22 cellular contexts compared by ENCODE assay signal in genomic region chr2:44751754-44752479, GRCh38.
DNase-seq lines count a peak whose midpoint lies in the region; ATAC-seq and TF ChIP-seq lines count a peak whose summit lies in the region.
"Had no signal": no experiment of that assay in that cellular context is flagged by ENCODE, and none has a peak within 500 bp of the region (broad histone marks: within the 10 kb centered on the region; RNA-seq: fewer than 3 reads in every experiment).

No MANE protein-coding gene starts in this region.

- H3K4me1 ChIP-seq in GM23338 (ENCODE audit: insufficient read depth) (peaks cover 20% of the 10 kb centered on the region), Loucy (ENCODE audit: insufficient read depth, low read length, poor library complexity, severe bottlenecking) (peaks cover 31% of the 10 kb centered on the region), GM23248 (ENCODE audit: insufficient read depth) (no peaks in the 10 kb centered on the region)
- H3K4me1 ChIP-seq: foreskin keratinocyte, left lung, testis had no signal

- intact Hi-C loops in sciatic nerve (cut with DNase I), result no loop called here

- no peak overlapping the region for H3K27ac Mint-ChIP-seq in GM23338
- H3K27ac Mint-ChIP-seq: activated B cell treated with CpG ODN at 0.5 μM for 24 hours; activated CD4-positive, alpha-beta memory T cell treated with anti-CD3 and anti-CD28 coated beads, Interleukin-2, amount 10 ng/mL, durations not matched to agents 7 days and 5 days; activated naive CD8-positive, alpha-beta T cell treated with anti-CD3 and anti-CD28 coated beads for 36 hours; activated T-cell treated with anti-CD3 and anti-CD28 coated beads, Interleukin-2, amount 50 U/mL, for 72 hours; T-helper 1 cell treated with Interleukin-12 subunit alpha and Interleukin-12 subunit beta and Interleukin-4 antibody, amounts not matched to agents 30 μg/mL and 1 μg/mL, for 36 hours had no signal

- no peak overlapping the region for H2AFZ ChIP-seq in GM23338
- no peak overlapping the region for H2AFZ ChIP-seq in Loucy (ENCODE audit: low read length)
- H2AFZ ChIP-seq in GM23248, result no peak overlapping the region

- in situ Hi-C loops in SK-MEL-5 (cut with HindIII; ENCODE audit: low pct_unique_long_range_greater_than_20kb, low sequenced_read_pairs) (no loop called here), GM23248 (cut with MboI) (no loop called here)

- peaks cover 33% of the 10 kb centered on the region for H3K4me1 Mint-ChIP-seq in GM23338

- peaks cover 4% of the 10 kb centered on the region for H3K27me3 Mint-ChIP-seq in GM23338 (ENCODE audit: insufficient read depth, low read depth, poor library complexity)
- H3K27me3 Mint-ChIP-seq: activated B cell treated with CpG ODN at 0.5 μM for 24 hours; activated CD4-positive, alpha-beta memory T cell treated with anti-CD3 and anti-CD28 coated beads, Interleukin-2, amount 10 ng/mL, durations not matched to agents 7 days and 5 days; activated naive CD8-positive, alpha-beta T cell treated with anti-CD3 and anti-CD28 coated beads for 36 hours had no signal

- no peaks in the 10 kb centered on the region for H3K36me3 Mint-ChIP-seq in GM23338 (ENCODE audit: low read depth)

- TF ChIP-seq CTCF in GM23338 (conservative IDR thresholded peaks at IDR 0.05; ENCODE audit: low read depth in 2 of 2) (no peak), Loucy (conservative IDR thresholded peaks at IDR 0.05; ENCODE audit: low read length) (no peak)

- H3K9me3 ChIP-seq in Loucy (ENCODE audit: insufficient read depth, low read depth, low read length), result no peaks in the 10 kb centered on the region
- H3K9me3 ChIP-seq in GM23248 (ENCODE audit: low read depth), result no peaks in the 10 kb centered on the region
- H3K9me3 ChIP-seq: left lung, testis had no signal

- no peaks in the 10 kb centered on the region for H3K9me3 Mint-ChIP-seq in GM23338
- H3K9me3 Mint-ChIP-seq: activated B cell treated with CpG ODN at 0.5 μM for 24 hours; activated CD4-positive, alpha-beta memory T cell treated with anti-CD3 and anti-CD28 coated beads, Interleukin-2, amount 10 ng/mL, durations not matched to agents 7 days and 5 days; activated naive CD8-positive, alpha-beta T cell treated with anti-CD3 and anti-CD28 coated beads for 36 hours; activated T-cell treated with anti-CD3 and anti-CD28 coated beads, Interleukin-2, amount 50 U/mL, for 72 hours; T-helper 1 cell treated with Interleukin-12 subunit alpha and Interleukin-12 subunit beta and Interleukin-4 antibody, amounts not matched to agents 30 μg/mL and 1 μg/mL, for 36 hours had no signal

- no peak overlapping the region for H3K4me2 ChIP-seq in GM23338
- peak overlapping the region; percentile 49 for H3K4me2 ChIP-seq in Loucy (ENCODE audit: low read depth, low read length, poor library complexity, severe bottlenecking)
- no peak overlapping the region for H3K4me2 ChIP-seq in GM23248 (ENCODE audit: unreplicated experiment)

- H3K4me3 Mint-ChIP-seq in GM23338, result no peak overlapping the region
- H3K4me3 Mint-ChIP-seq: activated B cell treated with CpG ODN at 0.5 μM for 24 hours; activated CD4-positive, alpha-beta memory T cell treated with anti-CD3 and anti-CD28 coated beads, Interleukin-2, amount 10 ng/mL, durations not matched to agents 7 days and 5 days; activated naive CD8-positive, alpha-beta T cell treated with anti-CD3 and anti-CD28 coated beads for 36 hours; activated T-cell treated with anti-CD3 and anti-CD28 coated beads, Interleukin-2, amount 50 U/mL, for 72 hours; T-helper 1 cell treated with Interleukin-12 subunit alpha and Interleukin-12 subunit beta and Interleukin-4 antibody, amounts not matched to agents 30 μg/mL and 1 μg/mL, for 36 hours had no signal

- H3K27ac ChIP-seq in GM23338 (ENCODE audit: low read depth) (no peak overlapping the region; the same call in 1 of the 2 replicates), GM23248 (no peak overlapping the region), caudate nucleus (ENCODE audit: low read depth, low read length) (no peak overlapping the region)
- H3K27ac ChIP-seq: brain microvascular endothelial cell, foreskin keratinocyte, left lung, testis had no signal

- ATAC-seq in GM23338, result peak; percentile 91
- no peak for ATAC-seq in sciatic nerve
- no peak for ATAC-seq in HG02610 (IDR thresholded peaks at IDR 0.05; ENCODE audit: unreplicated experiment)
- ATAC-seq: activated T-cell treated with anti-CD3 and anti-CD28 coated beads, Interleukin-2, amount 50 U/mL, for 72 hours; foreskin keratinocyte; left lung had no signal

- no peaks in the 10 kb centered on the region for H3K27me3 ChIP-seq in GM23338 (ENCODE audit: insufficient read depth)
- H3K27me3 ChIP-seq in Loucy (ENCODE audit: insufficient read depth, low read length, poor library complexity, severe bottlenecking), result peaks cover 32% of the 10 kb centered on the region
- H3K27me3 ChIP-seq in GM23248 (replicated peaks; ENCODE audit: insufficient read depth), result no peaks in the 10 kb centered on the region
- H3K27me3 ChIP-seq: brain microvascular endothelial cell, foreskin keratinocyte, left lung, testis had no signal

- no peaks in the 10 kb centered on the region for H3F3A ChIP-seq in GM23338 (replicated peaks; ENCODE audit: low read depth)
- no peaks in the 10 kb centered on the region for H3F3A ChIP-seq in Loucy (ENCODE audit: low read depth)
- no peaks in the 10 kb centered on the region for H3F3A ChIP-seq in GM23248 (ENCODE audit: insufficient read depth)

- WGBS in GM23248 (ENCODE audit: low coverage in 1 of 2, low lambda C conversion rate in 2 of 2, missing lambda C conversion rate in 2 of 2), 2 experiments, result 70 to 73% methylated on average over 8 of the region's 8 CpGs

- H4K20me1 ChIP-seq in GM23338 (replicated peaks; ENCODE audit: insufficient read depth) (no peaks in the 10 kb centered on the region), Loucy (ENCODE audit: insufficient read depth, low read length, poor library complexity, severe bottlenecking) (no peaks in the 10 kb centered on the region), GM23248 (ENCODE audit: insufficient read depth) (no peaks in the 10 kb centered on the region)

- H3K79me2 ChIP-seq in GM23338 (replicated peaks; ENCODE audit: insufficient read depth) (no peaks in the 10 kb centered on the region), Loucy (ENCODE audit: insufficient read depth, low read length) (no peaks in the 10 kb centered on the region), GM23248 (ENCODE audit: insufficient read depth) (no peaks in the 10 kb centered on the region)

- H3K9ac ChIP-seq in Loucy (ENCODE audit: low read depth, low read length, poor library complexity, severe bottlenecking), result no peak overlapping the region
- H3K9ac ChIP-seq in GM23248, result no peak overlapping the region

- no peaks in the 10 kb centered on the region for H3K36me3 ChIP-seq in GM23338 (ENCODE audit: insufficient read depth)
- H3K36me3 ChIP-seq in Loucy (ENCODE audit: insufficient read depth, low read length), result no peaks in the 10 kb centered on the region
- H3K36me3 ChIP-seq in GM23248 (ENCODE audit: low read depth), result no peaks in the 10 kb centered on the region
- H3K36me3 ChIP-seq: brain microvascular endothelial cell, left lung had no signal

- H3K9me2 ChIP-seq in GM23338 (ENCODE audit: insufficient read depth) (peaks cover 7% of the 10 kb centered on the region), Loucy (replicated peaks; ENCODE audit: low read depth, low read length) (no peaks in the 10 kb centered on the region), GM23248 (ENCODE audit: insufficient read depth) (no peaks in the 10 kb centered on the region)

- H3K4me3 ChIP-seq in GM23338 (no peak overlapping the region), Loucy (ENCODE audit: low read length, poor library complexity, severe bottlenecking) (peak overlapping the region; percentile 18), GM23248 (no peak overlapping the region)
- H3K4me3 ChIP-seq: left lung, testis had no signal

- DNase-seq in GM23338 (ENCODE audit: low spot score), result peak; percentile 82
- peak; percentile 69 for DNase-seq in SK-MEL-5 (ENCODE audit: low read depth, low spot score)
- peak; percentile 36 for DNase-seq in iPS DF 4.7 (ENCODE audit: extremely low read depth, low spot score)
- DNase-seq in GM23248, result no peak
- no peak for DNase-seq in caudate nucleus (lab: John Stamatoyannopoulos, UW)
- no peak for DNase-seq in sciatic nerve (ENCODE audit: low spot score)
- DNase-seq: activated B cell treated with CpG ODN at 0.5 μM for 24 hours; activated CD4-positive, alpha-beta memory T cell treated with anti-CD3 and anti-CD28 coated beads, Interleukin-2, amount 10 ng/mL, durations not matched to agents 7 days and 5 days; activated naive CD8-positive, alpha-beta T cell treated with anti-CD3 and anti-CD28 coated beads for 36 hours; activated T-cell treated with anti-CD3 and anti-CD28 coated beads, Interleukin-2, amount 50 U/mL, for 72 hours; brain microvascular endothelial cell; cortex of kidney; foreskin keratinocyte; HCEC 1CT; left lung; NCI-H146; NCI-H446; SHP77; testis had no signal

TF ChIP-seq in GM23338, 12 proteins besides CTCF, POLR2A, EP300 and RAD21 (continues in another document):
- TF ChIP-seq ZNF114 (CRISPR knock-in tag; IDR thresholded peaks at IDR 0.05) (no peak), EZH2phosphoT487 (IDR thresholded peaks at IDR 0.05; ENCODE audit: unreplicated experiment) (no peak), JUNB (IDR thresholded peaks at IDR 0.05; ENCODE audit: unreplicated experiment) (no peak), NANOG (IDR thresholded peaks at IDR 0.05; ENCODE audit: borderline replicate concordance) (no peak), POLR2AphosphoS5 (IDR thresholded peaks at IDR 0.05; ENCODE audit: low read depth) (no peak)

Comparison
In these comparisons a context has a peak if more than half of its experiments do, and no peak if none do; other contexts are left out.
1. DNase-seq: peak in GM23338 (single experiment), SK-MEL-5 (single experiment) and iPS DF 4.7 (single experiment); none in GM23248 (single experiment), caudate nucleus (0 of 61) and sciatic nerve (single experiment).